Comparison of ENCODE assay signal across 11 cellular contexts in genomic region chr6:159899994-159900745, GRCh38. TPM values are rescaled to one million over a fixed set of nuclear protein-coding genes. Genes with fewer than 3 reads are reported as not detected.
DNase-seq lines count a peak whose midpoint lies in the region; ATAC-seq and TF ChIP-seq lines count a peak whose summit lies in the region.
"Had no signal": no experiment of that assay in that cellular context is flagged by ENCODE, and none has a peak within 500 bp of the region (broad histone marks: within the 10 kb centered on the region; RNA-seq: fewer than 3 reads in every experiment).

No MANE protein-coding gene starts in this region.

- POLR2A ChIA-PET in activated CD4-positive, alpha-beta T cell treated with anti-CD3 and anti-CD28 coated beads for 36 hours (lab: Charles Lee) = no interaction called here

- DNase-seq in HFFc6 (peak; percentile 95), foreskin fibroblast (peak; percentile 89 to 92), tibial artery (no peak), HAP-1 (ENCODE audit: low spot score in 2 of 2) (no peak)
- DNase-seq in activated CD4-positive, alpha-beta T cell treated with anti-CD3 and anti-CD28 coated beads for 36 hours = no peak
- no peak for DNase-seq in stimulated activated CD4-positive, alpha-beta T cell treated with anti-CD3 and anti-CD28 coated beads, Interleukin-15, amount 100 ng/mL, for 24 hours
- DNase-seq: activated CD4-positive, alpha-beta T cell treated with anti-CD3 and anti-CD28 coated beads, Interleukin-2, amount 50 U/mL, for 1 hour; effector memory CD4-positive, alpha-beta T cell; NCI-H748 treated with DMSO at 0.1 percent for 48 hours had no signal

- intact Hi-C loops in tibial artery (cut with DNase I; ENCODE audit: low total_unique reads) = no loop called here
- intact Hi-C loops in activated CD4-positive, alpha-beta T cell treated with anti-CD3 and anti-CD28 coated beads for 36 hours (cut with DNase I, micrococcal nuclease) = no loop called here

- H3K4me1 Mint-ChIP-seq in HFFc6 (ENCODE audit: low read depth) = peaks cover 27% of the 10 kb centered on the region
- no peaks in the 10 kb centered on the region for H3K4me1 Mint-ChIP-seq in activated CD4-positive, alpha-beta T cell treated with anti-CD3 and anti-CD28 coated beads for 36 hours

- H3K27me3 ChIP-seq in tibial artery (no peaks in the 10 kb centered on the region), HAP-1 (ENCODE audit: low read depth) (no peaks in the 10 kb centered on the region; the same call in 1 of the 2 replicates)

- no peak for TF ChIP-seq CTCF in HFFc6 (IDR thresholded peaks at IDR 0.05)
- no peak for TF ChIP-seq CTCF in WI38 (IDR thresholded peaks at IDR 0.05; ENCODE audit: low read depth, low read length)
- no peak for TF ChIP-seq CTCF in foreskin fibroblast (IDR thresholded peaks at IDR 0.05; ENCODE audit: low read depth, low read length)
- no peak for TF ChIP-seq CTCF in tibial artery (IDR thresholded peaks at IDR 0.05)

- peak overlapping the region; percentile 78 for H3K4me3 Mint-ChIP-seq in HFFc6
- no peak overlapping the region for H3K4me3 Mint-ChIP-seq in activated CD4-positive, alpha-beta T cell treated with anti-CD3 and anti-CD28 coated beads for 36 hours
- H3K4me3 Mint-ChIP-seq: activated naive CD8-positive, alpha-beta T cell had no signal

- H3K9me3 Mint-ChIP-seq in HFFc6 = no peaks in the 10 kb centered on the region; the same call in 1 of the 2 replicates
- no peaks in the 10 kb centered on the region for H3K9me3 Mint-ChIP-seq in activated CD4-positive, alpha-beta T cell treated with anti-CD3 and anti-CD28 coated beads for 36 hours (ENCODE audit: low read depth)

- peaks cover 4% of the 10 kb centered on the region; the same call in 1 of the 2 replicates for H3K27me3 Mint-ChIP-seq in HFFc6 (ENCODE audit: insufficient read depth)
- H3K27me3 Mint-ChIP-seq in activated CD4-positive, alpha-beta T cell treated with anti-CD3 and anti-CD28 coated beads for 36 hours = no peaks in the 10 kb centered on the region
- H3K27me3 Mint-ChIP-seq: activated naive CD8-positive, alpha-beta T cell had no signal

- peaks cover 0 to 26% (median 2%) of the 10 kb centered on the region in 4 donors for H3K4me1 ChIP-seq in tibial artery
- no peaks in the 10 kb centered on the region for H3K4me1 ChIP-seq in HAP-1

- in situ Hi-C loops in HAP-1 (cut with MboI; ENCODE audit: low sequenced_read_pairs) = no loop called here

- H3K4me3 ChIP-seq in WI38 (ENCODE audit: low read depth, low read length) (peak overlapping the region; percentile 32), foreskin fibroblast (ENCODE audit: low read depth in 1 of 2, low read length in 2 of 2) (peak overlapping the region; percentile 18), tibial artery (peak overlapping the region; percentile 13 to 25), HAP-1 (no peak overlapping the region)

- peak overlapping the region; percentile 88 for H3K27ac Mint-ChIP-seq in HFFc6
- no peak overlapping the region for H3K27ac Mint-ChIP-seq in activated CD4-positive, alpha-beta T cell treated with anti-CD3 and anti-CD28 coated beads for 36 hours
- H3K27ac Mint-ChIP-seq: activated naive CD8-positive, alpha-beta T cell had no signal

- no peaks in the 10 kb centered on the region for H3K36me3 Mint-ChIP-seq in HFFc6 (ENCODE audit: low read depth)
- H3K36me3 Mint-ChIP-seq in activated CD4-positive, alpha-beta T cell treated with anti-CD3 and anti-CD28 coated beads for 36 hours (ENCODE audit: low read depth) = no peaks in the 10 kb centered on the region
- H3K36me3 Mint-ChIP-seq: activated naive CD8-positive, alpha-beta T cell had no signal

- peak overlapping the region; percentile 52 to 71 for H3K27ac ChIP-seq in tibial artery

- ATAC-seq in activated CD4-positive, alpha-beta T cell treated with anti-CD3 and anti-CD28 coated beads for 36 hours = no peak

- H3K9me3 ChIP-seq in tibial artery (no peaks in the 10 kb centered on the region), HAP-1 (no peaks in the 10 kb centered on the region)

- CTCF ChIA-PET in activated CD4-positive, alpha-beta T cell treated with anti-CD3 and anti-CD28 coated beads for 36 hours (lab: Charles Lee) = no interaction called here

- H3K36me3 ChIP-seq in tibial artery = no peaks in the 10 kb centered on the region
- no peaks in the 10 kb centered on the region for H3K36me3 ChIP-seq in HAP-1 (replicated peaks)

RNA-seq across cellular contexts. Expression of gene MAS1, which starts 9.4 kb away (rescaled TPM):
- not detected for total RNA-seq in HFFc6 (2021; fragmentation: NEBNext Ultra II Directional; extraction: Animal tissue kit (Norgen Biotek cat#: 25700))
- not detected for total RNA-seq in activated CD4-positive, alpha-beta T cell treated with anti-CD3 and anti-CD28 coated beads for 36 hours

Comparison
In these comparisons a context has a peak if more than half of its experiments do, and no peak if none do; other contexts are left out.
1. DNase-seq: peak in HFFc6 (single experiment) and foreskin fibroblast (2 of 2); none in tibial artery (0 of 2), HAP-1 (0 of 2), activated CD4-positive, alpha-beta T cell treated with anti-CD3 and anti-CD28 coated beads for 36 hours (single experiment) and stimulated activated CD4-positive, alpha-beta T cell treated with anti-CD3 and anti-CD28 coated beads, Interleukin-15, amount 100 ng/mL, for 24 hours (single experiment).